In the genomic region with DNA sequence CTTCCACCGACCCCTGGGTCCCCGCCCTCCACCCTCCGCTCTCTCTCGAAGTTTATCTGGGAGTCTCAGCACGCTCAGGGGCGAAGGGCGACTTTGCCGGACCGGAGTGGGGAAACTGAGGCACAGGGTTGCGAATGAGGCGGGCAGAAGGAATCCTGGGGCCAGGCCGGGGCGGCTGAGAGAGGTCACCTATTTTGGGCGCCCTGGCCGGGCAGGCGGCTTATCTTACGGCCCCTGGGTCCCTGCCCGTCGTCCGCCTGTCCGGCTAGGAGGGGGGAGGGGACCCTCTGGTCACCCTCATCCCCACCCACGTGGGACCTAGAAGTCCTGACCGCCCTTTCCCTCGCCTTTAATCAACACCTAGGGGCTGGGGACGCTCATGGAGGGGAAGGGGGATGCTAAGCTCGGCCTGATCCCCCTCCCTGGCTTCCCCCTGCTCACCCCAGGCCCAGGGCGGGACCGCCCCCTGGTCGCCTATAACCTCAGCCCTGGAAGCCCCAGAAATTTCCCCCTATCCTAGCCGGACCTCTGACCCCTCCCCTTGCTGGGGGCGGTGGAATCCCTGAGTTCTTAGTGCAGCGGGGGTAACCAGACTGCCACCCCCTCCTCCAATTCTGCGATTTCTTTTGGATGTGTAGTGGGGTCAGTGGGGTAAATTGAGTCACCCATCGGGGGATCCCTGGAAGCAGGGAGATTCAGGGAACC, we compare ENCODE assay signal across 6 cellular contexts. TPM values are rescaled to one million over a fixed set of nuclear protein-coding genes. Genes with fewer than 3 reads are reported as not detected.
A peak's percentile ranks its signal among the peaks of the same experiment; 100 is the strongest.
DNase-seq lines count a peak whose midpoint lies in the region; ATAC-seq lines count a peak whose summit lies in the region.

No MANE protein-coding gene starts in this region.

- peak overlapping the region in 3 of 6 donors; percentile 11 to 93 (median 79) for H3K27ac Mint-ChIP-seq in naive B cell

- H3K9me3 Mint-ChIP-seq in naive B cell = no peaks in the 10 kb centered on the region

- H3K36me3 Mint-ChIP-seq in naive B cell = peaks cover 7 to 12% of the 10 kb centered on the region in 2 donors

- peak overlapping the region; percentile 50 to 98 (median 88) for H3K4me3 Mint-ChIP-seq in naive B cell

- ATAC-seq in naive B cell (ENCODE audit: low read depth in 2 of 2) (no peak), HG02571 (IDR thresholded peaks at IDR 0.05; ENCODE audit: unreplicated experiment) (no peak), HG03469 (IDR thresholded peaks at IDR 0.05; ENCODE audit: unreplicated experiment) (no peak)

- H3K27me3 Mint-ChIP-seq in naive B cell = no peaks in the 10 kb centered on the region

- DNase-seq in DMS53 (lab: John Stamatoyannopoulos, UW) = peak; percentile 19
- DNase-seq in DMS53 treated with DMSO at 0.1 percent for 48 hours (lab: John Stamatoyannopoulos, UW; ENCODE audit: unreplicated experiment) = no peak
- peak; percentile 49 for DNase-seq in astrocyte of the hippocampus (ENCODE audit: low read depth, low spot score)
- DNase-seq in naive B cell = no peak

- peaks cover 22 to 44% (median 41%) of the 10 kb centered on the region in 3 donors for H3K4me1 Mint-ChIP-seq in naive B cell

RNA-seq across cellular contexts. Expression of gene TRIP10, which starts 0.6 kb away (rescaled TPM):
- 1 to 10 TPM in 5 of 6 donors, not detected in 1; 2.7 to 5.1 (median 3.2) TPM for polyA plus RNA-seq in naive B cell (ENCODE audit: low read depth in 6 of 6)

RNA-seq across cellular contexts. Expression of gene GPR108, which starts 2.7 kb away (rescaled TPM):
- 100 to 1,000 TPM in 1 of 6 donors, 10 to 100 TPM in 5; 55.2 to 122 (median 79.5) TPM for polyA plus RNA-seq in naive B cell (ENCODE audit: low read depth in 6 of 6)

RNA-seq across cellular contexts. Expression of gene C3, which starts 19.6 kb away (rescaled TPM):
- not detected for polyA plus RNA-seq in naive B cell (ENCODE audit: low read depth in 6 of 6)

RNA-seq across cellular contexts. Expression of gene SH2D3A, which starts 27.2 kb away (rescaled TPM):
- polyA plus RNA-seq in naive B cell (ENCODE audit: low read depth in 6 of 6) = 10 to 100 TPM in 5 of 6 donors, 1 to 10 TPM in 1; 7.5 to 39.5 (median 22.3) TPM

RNA-seq across cellular contexts. Expression of gene VAV1, which starts 32.5 kb away (rescaled TPM):
- 10 to 100 TPM; 17.9 to 34.0 (median 23.7) TPM for polyA plus RNA-seq in naive B cell (ENCODE audit: low read depth in 6 of 6)

Comparison
In these comparisons a context has a peak if more than half of its experiments do, and no peak if none do; other contexts are left out.
1. DNase-seq: peak in DMS53 (single experiment) and astrocyte of the hippocampus (single experiment); none in DMS53 treated with DMSO at 0.1 percent for 48 hours (single experiment) and naive B cell (single experiment).